ENCODE assay signal across 22 cellular contexts in genomic region chr2:40445467-40445866, GRCh38. TPM values are rescaled to one million over a fixed set of nuclear protein-coding genes. Genes with fewer than 3 reads are reported as not detected.
DNase-seq lines count a peak whose midpoint lies in the region; ATAC-seq and TF ChIP-seq lines count a peak whose summit lies in the region.
"Had no signal": no experiment of that assay in that cellular context is flagged by ENCODE, and none has a peak within 500 bp of the region (broad histone marks: within the 10 kb centered on the region; RNA-seq: fewer than 3 reads in every experiment).

No MANE protein-coding gene starts in this region.

- H3K4me3 ChIP-seq in left ventricle myocardium inferior (no peak overlapping the region), choroid plexus epithelial cell (ENCODE audit: low read depth, low read length) (no peak overlapping the region), breast epithelium (no peak overlapping the region)
- H3K4me3 ChIP-seq in CD8-positive, alpha-beta T cell (ENCODE audit: low read depth, low read length): no peak overlapping the region
- H3K4me3 ChIP-seq: A549, PC-9, SJSA1 had no signal

- H3K4me3 Mint-ChIP-seq in CD8-positive, alpha-beta T cell: no peak overlapping the region
- H3K4me3 Mint-ChIP-seq: CD8-positive, alpha-beta memory T cell; HFFc6 had no signal

- no peak for ATAC-seq in Right ventricle myocardium superior (ENCODE audit: poor library complexity)
- ATAC-seq in CD8-positive, alpha-beta T cell: no peak
- ATAC-seq: A549 had no signal

- no peak for TF ChIP-seq POLR2A in breast epithelium (IDR thresholded peaks at IDR 0.05)

- peaks cover 15% of the 10 kb centered on the region for H3K36me3 ChIP-seq in left ventricle myocardium inferior
- no peaks in the 10 kb centered on the region for H3K36me3 ChIP-seq in CD8-positive, alpha-beta T cell (ENCODE audit: insufficient read depth, low read length)
- H3K36me3 ChIP-seq in breast epithelium: no peaks in the 10 kb centered on the region
- H3K36me3 ChIP-seq: SJSA1 had no signal

- H3K27me3 ChIP-seq in left ventricle myocardium inferior (ENCODE audit: low read depth) (no peaks in the 10 kb centered on the region), breast epithelium (no peaks in the 10 kb centered on the region)
- no peaks in the 10 kb centered on the region for H3K27me3 ChIP-seq in CD8-positive, alpha-beta T cell (ENCODE audit: insufficient read depth, low read length)
- H3K27me3 ChIP-seq: SJSA1 had no signal

- H3K9me3 Mint-ChIP-seq in CD8-positive, alpha-beta T cell: no peaks in the 10 kb centered on the region
- H3K9me3 Mint-ChIP-seq: HFFc6 had no signal

- H3K27ac Mint-ChIP-seq in CD8-positive, alpha-beta T cell: no peak overlapping the region
- H3K27ac Mint-ChIP-seq: CD8-positive, alpha-beta memory T cell; HFFc6 had no signal

- peaks cover 3% of the 10 kb centered on the region for H3K4me1 Mint-ChIP-seq in CD8-positive, alpha-beta T cell (ENCODE audit: low read depth)

- peaks cover 5% of the 10 kb centered on the region for H3K27me3 Mint-ChIP-seq in CD8-positive, alpha-beta T cell (ENCODE audit: low read depth)

- intact Hi-C loops in left ventricle myocardium inferior (cut with micrococcal nuclease) (no loop called here), Right ventricle myocardium superior (cut with DNase I) (no loop called here), breast epithelium (cut with DNase I; ENCODE audit: low total_unique reads) (no loop called here)
- intact Hi-C loops in CD8-positive, alpha-beta T cell (cut with DNase I, micrococcal nuclease): no loop called here

- H3K27ac ChIP-seq in left ventricle myocardium inferior (replicated peaks): peak overlapping the region; percentile 41
- no peak overlapping the region for H3K27ac ChIP-seq in CD8-positive, alpha-beta T cell (ENCODE audit: low read depth, low read length)
- H3K27ac ChIP-seq in breast epithelium: no peak overlapping the region
- H3K27ac ChIP-seq: A549, PC-9, RWPE1, SJSA1 had no signal

- no peak for DNase-seq in left ventricle myocardium inferior
- DNase-seq in Right ventricle myocardium superior: no peak
- peak; percentile 9 for DNase-seq in choroid plexus epithelial cell (ENCODE audit: low read depth)
- peak; percentile 20 for DNase-seq in iris pigment epithelial cell (ENCODE audit: low read depth)
- DNase-seq in DMS 273 (lab: John Stamatoyannopoulos, UW; ENCODE audit: unreplicated experiment): no peak
- DNase-seq in CD8-positive, alpha-beta T cell: no peak
- no peak for DNase-seq in hepatic stellate cell (ENCODE audit: low spot score)
- no peak for DNase-seq in breast epithelium (ENCODE audit: low spot score in 2 of 2)
- DNase-seq: CD8-positive, alpha-beta memory T cell; DMS79 treated with DMSO at 0.1 percent for 48 hours; H7; HFFc6; KBM-7; NCI-H1417; NCI-H187; NCI-H2107; NCI-H510A; NCI-H748 treated with DMSO at 0.1 percent for 48 hours; PC-9 had no signal

- peaks cover 70% of the 10 kb centered on the region for H3K4me1 ChIP-seq in left ventricle myocardium inferior
- no peaks in the 10 kb centered on the region for H3K4me1 ChIP-seq in CD8-positive, alpha-beta T cell (ENCODE audit: insufficient read depth, low read length)
- no peaks in the 10 kb centered on the region for H3K4me1 ChIP-seq in breast epithelium

- TF ChIP-seq CTCF in left ventricle myocardium inferior (IDR thresholded peaks at IDR 0.05; ENCODE audit: borderline replicate concordance): no peak
- TF ChIP-seq CTCF in choroid plexus epithelial cell (conservative IDR thresholded peaks at IDR 0.05; ENCODE audit: low read depth, low read length): no peak
- TF ChIP-seq CTCF in CD8-positive, alpha-beta T cell (IDR thresholded peaks at IDR 0.05): no peak
- TF ChIP-seq CTCF in breast epithelium (IDR thresholded peaks at IDR 0.05): no peak

- CTCF ChIA-PET in CD8-positive, alpha-beta T cell (lab: Charles Lee): no interaction called here

- POLR2A ChIA-PET in CD8-positive, alpha-beta T cell (lab: Charles Lee): no interaction called here

- no peaks in the 10 kb centered on the region for H3K36me3 Mint-ChIP-seq in CD8-positive, alpha-beta T cell
- H3K36me3 Mint-ChIP-seq: CD8-positive, alpha-beta memory T cell had no signal

- H3K9me3 ChIP-seq in left ventricle myocardium inferior (replicated peaks) (no peaks in the 10 kb centered on the region), breast epithelium (no peaks in the 10 kb centered on the region)
- H3K9me3 ChIP-seq in CD8-positive, alpha-beta T cell (ENCODE audit: low read length): no peaks in the 10 kb centered on the region
- H3K9me3 ChIP-seq: A549, SJSA1 had no signal

RNA-seq across cellular contexts. Expression of gene SLC8A1, which starts 6.4 kb away (rescaled TPM):
- total RNA-seq in left ventricle myocardium inferior (990 TPM), Right ventricle myocardium superior (958 TPM), breast epithelium (10 to 100 TPM in 2 of 3 donors, 1 to 10 TPM in 1; 8.2 to 14.2 (median 12.2) TPM)
- not detected for total RNA-seq in CD8-positive, alpha-beta T cell

Comparison
In these comparisons a context has a peak if more than half of its experiments do, and no peak if none do; other contexts are left out.
1. DNase-seq: peak in choroid plexus epithelial cell (single experiment) and iris pigment epithelial cell (single experiment); none in left ventricle myocardium inferior (single experiment), Right ventricle myocardium superior (single experiment), DMS 273 (single experiment), CD8-positive, alpha-beta T cell (0 of 7), hepatic stellate cell (single experiment) and breast epithelium (0 of 2).
2. RNA of gene SLC8A1, which starts 6.4 kb away (total RNA-seq): 990 TPM in left ventricle myocardium inferior (single experiment) and 958 TPM in Right ventricle myocardium superior (single experiment); 8.2 to 14.2 TPM in breast epithelium and not detected in CD8-positive, alpha-beta T cell; every median in the first group is over 10 times any median in the second.